Comparison of ENCODE assay signal across 9 cellular contexts in genomic region chr10:4902571-4903011, GRCh38.
DNase-seq lines count a peak whose midpoint lies in the region; ATAC-seq and TF ChIP-seq lines count a peak whose summit lies in the region.
"Had no signal": no experiment of that assay in that cellular context is flagged by ENCODE, and none has a peak within 500 bp of the region (broad histone marks: within the 10 kb centered on the region; RNA-seq: fewer than 3 reads in every experiment).

No MANE protein-coding gene starts in this region.

- DNase-seq in cardiac fibroblast (ENCODE audit: low read depth in 2 of 2) (peak; percentile 77 to 82), midbrain (lab: John Stamatoyannopoulos, UW) (no peak), osteoblast (ENCODE audit: insufficient read length, low spot score, missing footprints) (no peak), NCI-H446 (lab: John Stamatoyannopoulos, UW) (no peak), EL (no peak)
- DNase-seq: Peyer's patch had no signal

- no peak overlapping the region for H3K4me3 ChIP-seq in cardiac fibroblast (replicated peaks in 1 of 2; ENCODE audit: low read depth in 2 of 2, low read length in 2 of 2)
- no peak overlapping the region for H3K4me3 ChIP-seq in muscle layer of colon (ENCODE audit: low read depth in 1 of 2, low read length in 2 of 2)
- no peak overlapping the region for H3K4me3 ChIP-seq in osteoblast (ENCODE audit: insufficient read depth, low read length)
- H3K4me3 ChIP-seq: Peyer's patch had no signal

- peak overlapping the region; percentile 7 for H3K27ac ChIP-seq in muscle layer of colon (ENCODE audit: low read depth, low read length)
- no peak overlapping the region for H3K27ac ChIP-seq in osteoblast (ENCODE audit: low read depth, low read length)

- H3K9me3 ChIP-seq in muscle layer of colon (ENCODE audit: low read length) (no peaks in the 10 kb centered on the region), osteoblast (ENCODE audit: low read depth, low read length) (no peaks in the 10 kb centered on the region)
- H3K9me3 ChIP-seq: Peyer's patch had no signal

- no peaks in the 10 kb centered on the region for H4K20me1 ChIP-seq in osteoblast (ENCODE audit: insufficient read depth, low read length)

- H3K4me2 ChIP-seq in osteoblast (ENCODE audit: insufficient read depth, low read length), result no peak overlapping the region

- peak; percentile 93 for ATAC-seq in GM18498 (IDR thresholded peaks at IDR 0.05; ENCODE audit: unreplicated experiment)
- ATAC-seq in HG02852 (IDR thresholded peaks at IDR 0.05; ENCODE audit: unreplicated experiment), result peak; percentile 64

- H3K36me3 ChIP-seq in muscle layer of colon (ENCODE audit: insufficient read depth, low read length) (no peaks in the 10 kb centered on the region), osteoblast (ENCODE audit: insufficient read depth, low read length) (no peaks in the 10 kb centered on the region)
- H3K36me3 ChIP-seq: Peyer's patch had no signal

- H3K9ac ChIP-seq in muscle layer of colon (ENCODE audit: low read length), result no peak overlapping the region

- H3K79me2 ChIP-seq in osteoblast (ENCODE audit: insufficient read depth, low read length), result no peaks in the 10 kb centered on the region

- TF ChIP-seq CTCF in cardiac fibroblast (IDR thresholded peaks at IDR 0.05; ENCODE audit: low read depth, low read length), result no peak
- TF ChIP-seq CTCF in osteoblast (IDR thresholded peaks at IDR 0.05; ENCODE audit: extremely low read depth, low read depth, low read length), result no peak

- no peak overlapping the region for H2AFZ ChIP-seq in osteoblast (ENCODE audit: low read length)

- peaks cover 8% of the 10 kb centered on the region for H3K4me1 ChIP-seq in muscle layer of colon (ENCODE audit: insufficient read depth, low read length)
- no peaks in the 10 kb centered on the region for H3K4me1 ChIP-seq in osteoblast (ENCODE audit: insufficient read depth, low read length)
- H3K4me1 ChIP-seq: Peyer's patch had no signal

- H3K27me3 ChIP-seq in muscle layer of colon (ENCODE audit: control insufficient read depth in 1 of 2, insufficient read depth in 2 of 2, low read length in 2 of 2) (no peaks in the 10 kb centered on the region), osteoblast (ENCODE audit: insufficient read depth, low read length) (no peaks in the 10 kb centered on the region)
- H3K27me3 ChIP-seq: Peyer's patch had no signal

Comparison
In these comparisons a context has a peak if more than half of its experiments do, and no peak if none do; other contexts are left out.
1. DNase-seq: peak in cardiac fibroblast (2 of 2); none in midbrain (single experiment), osteoblast (single experiment), NCI-H446 (0 of 2) and EL (single experiment).